ENCODE assay signal across 1 cellular context in the genomic region with DNA sequence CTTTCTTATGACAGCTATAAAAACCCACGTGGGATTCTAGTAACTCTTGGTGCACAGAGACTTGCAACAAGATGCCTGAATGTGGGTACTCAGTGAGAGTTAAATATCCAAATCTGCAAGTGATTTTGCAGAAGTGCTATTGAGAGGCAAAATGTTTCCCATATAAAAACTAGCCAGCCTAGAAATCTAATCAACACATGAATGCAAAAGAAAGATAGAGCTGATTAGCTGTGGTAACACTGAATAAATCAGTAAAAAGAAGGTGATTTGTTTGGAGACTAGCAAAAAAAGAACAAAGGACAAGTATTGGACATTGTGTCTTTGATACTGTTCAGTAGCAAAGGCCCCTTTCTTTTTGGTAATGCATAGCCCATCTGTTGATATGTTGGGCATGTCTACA.
TF ChIP-seq lines count a peak whose summit lies in the region.

No MANE protein-coding gene starts in this region.

TF ChIP-seq in GM23338, 12 proteins besides CTCF, POLR2A, EP300 and RAD21 (continued from another document):
- TF ChIP-seq, protein P1, sequence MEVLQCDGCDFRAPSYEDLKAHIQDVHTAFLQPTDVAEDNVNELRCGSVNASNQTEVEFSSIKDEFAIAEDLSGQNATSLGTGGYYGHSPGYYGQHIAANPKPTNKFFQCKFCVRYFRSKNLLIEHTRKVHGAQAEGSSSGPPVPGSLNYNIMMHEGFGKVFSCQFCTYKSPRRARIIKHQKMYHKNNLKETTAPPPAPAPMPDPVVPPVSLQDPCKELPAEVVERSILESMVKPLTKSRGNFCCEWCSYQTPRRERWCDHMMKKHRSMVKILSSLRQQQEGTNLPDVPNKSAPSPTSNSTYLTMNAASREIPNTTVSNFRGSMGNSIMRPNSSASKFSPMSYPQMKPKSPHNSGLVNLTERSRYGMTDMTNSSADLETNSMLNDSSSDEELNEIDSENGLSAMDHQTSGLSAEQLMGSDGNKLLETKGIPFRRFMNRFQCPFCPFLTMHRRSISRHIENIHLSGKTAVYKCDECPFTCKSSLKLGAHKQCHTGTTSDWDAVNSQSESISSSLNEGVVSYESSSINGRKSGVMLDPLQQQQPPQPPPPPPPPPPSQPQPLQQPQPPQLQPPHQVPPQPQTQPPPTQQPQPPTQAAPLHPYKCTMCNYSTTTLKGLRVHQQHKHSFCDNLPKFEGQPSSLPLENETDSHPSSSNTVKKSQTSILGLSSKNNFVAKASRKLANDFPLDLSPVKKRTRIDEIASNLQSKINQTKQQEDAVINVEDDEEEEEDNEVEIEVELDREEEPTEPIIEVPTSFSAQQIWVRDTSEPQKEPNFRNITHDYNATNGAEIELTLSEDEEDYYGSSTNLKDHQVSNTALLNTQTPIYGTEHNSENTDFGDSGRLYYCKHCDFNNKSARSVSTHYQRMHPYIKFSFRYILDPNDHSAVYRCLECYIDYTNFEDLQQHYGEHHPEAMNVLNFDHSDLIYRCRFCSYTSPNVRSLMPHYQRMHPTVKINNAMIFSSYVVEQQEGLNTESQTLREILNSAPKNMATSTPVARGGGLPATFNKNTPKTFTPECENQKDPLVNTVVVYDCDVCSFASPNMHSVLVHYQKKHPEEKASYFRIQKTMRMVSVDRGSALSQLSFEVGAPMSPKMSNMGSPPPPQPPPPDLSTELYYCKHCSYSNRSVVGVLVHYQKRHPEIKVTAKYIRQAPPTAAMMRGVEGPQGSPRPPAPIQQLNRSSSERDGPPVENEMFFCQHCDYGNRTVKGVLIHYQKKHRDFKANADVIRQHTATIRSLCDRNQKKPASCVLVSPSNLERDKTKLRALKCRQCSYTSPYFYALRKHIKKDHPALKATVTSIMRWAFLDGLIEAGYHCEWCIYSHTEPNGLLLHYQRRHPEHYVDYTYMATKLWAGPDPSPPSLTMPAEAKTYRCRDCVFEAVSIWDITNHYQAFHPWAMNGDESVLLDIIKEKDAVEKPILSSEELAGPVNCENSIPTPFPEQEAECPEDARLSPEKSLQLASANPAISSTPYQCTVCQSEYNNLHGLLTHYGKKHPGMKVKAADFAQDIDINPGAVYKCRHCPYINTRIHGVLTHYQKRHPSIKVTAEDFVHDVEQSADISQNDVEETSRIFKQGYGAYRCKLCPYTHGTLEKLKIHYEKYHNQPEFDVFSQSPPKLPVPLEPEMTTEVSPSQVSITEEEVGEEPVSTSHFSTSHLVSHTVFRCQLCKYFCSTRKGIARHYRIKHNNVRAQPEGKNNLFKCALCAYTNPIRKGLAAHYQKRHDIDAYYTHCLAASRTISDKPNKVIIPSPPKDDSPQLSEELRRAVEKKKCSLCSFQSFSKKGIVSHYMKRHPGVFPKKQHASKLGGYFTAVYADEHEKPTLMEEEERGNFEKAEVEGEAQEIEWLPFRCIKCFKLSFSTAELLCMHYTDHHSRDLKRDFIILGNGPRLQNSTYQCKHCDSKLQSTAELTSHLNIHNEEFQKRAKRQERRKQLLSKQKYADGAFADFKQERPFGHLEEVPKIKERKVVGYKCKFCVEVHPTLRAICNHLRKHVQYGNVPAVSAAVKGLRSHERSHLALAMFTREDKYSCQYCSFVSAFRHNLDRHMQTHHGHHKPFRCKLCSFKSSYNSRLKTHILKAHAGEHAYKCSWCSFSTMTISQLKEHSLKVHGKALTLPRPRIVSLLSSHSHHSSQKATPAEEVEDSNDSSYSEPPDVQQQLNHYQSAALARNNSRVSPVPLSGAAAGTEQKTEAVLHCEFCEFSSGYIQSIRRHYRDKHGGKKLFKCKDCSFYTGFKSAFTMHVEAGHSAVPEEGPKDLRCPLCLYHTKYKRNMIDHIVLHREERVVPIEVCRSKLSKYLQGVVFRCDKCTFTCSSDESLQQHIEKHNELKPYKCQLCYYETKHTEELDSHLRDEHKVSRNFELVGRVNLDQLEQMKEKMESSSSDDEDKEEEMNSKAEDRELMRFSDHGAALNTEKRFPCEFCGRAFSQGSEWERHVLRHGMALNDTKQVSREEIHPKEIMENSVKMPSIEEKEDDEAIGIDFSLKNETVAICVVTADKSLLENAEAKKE (CRISPR knock-in tag; IDR thresholded peaks at IDR 0.05), result no peak
- TF ChIP-seq ZNF114 (CRISPR knock-in tag; IDR thresholded peaks at IDR 0.05) (no peak), CREB1 (CRISPR knock-in tag; IDR thresholded peaks at IDR 0.05; ENCODE audit: low read depth) (no peak), ZNF331 (CRISPR knock-in tag; IDR thresholded peaks at IDR 0.05; ENCODE audit: low read depth) (no peak)
